1 cellular context compared by ENCODE assay signal in genomic region chr1:26910343-26911160, GRCh38.
TF ChIP-seq lines count a peak whose summit lies in the region.

No MANE protein-coding gene starts in this region.

TF ChIP-seq in HepG2, 621 proteins besides CTCF, POLR2A, EP300 and RAD21 (continued from another document):
- TF ChIP-seq AHDC1 (CRISPR knock-in tag; IDR thresholded peaks at IDR 0.05; ENCODE audit: borderline replicate concordance): peak; percentile 76
TF ChIP-seq in HepG2: peak in this region for 276.
